26 cellular contexts compared by ENCODE assay signal in the genomic region with DNA sequence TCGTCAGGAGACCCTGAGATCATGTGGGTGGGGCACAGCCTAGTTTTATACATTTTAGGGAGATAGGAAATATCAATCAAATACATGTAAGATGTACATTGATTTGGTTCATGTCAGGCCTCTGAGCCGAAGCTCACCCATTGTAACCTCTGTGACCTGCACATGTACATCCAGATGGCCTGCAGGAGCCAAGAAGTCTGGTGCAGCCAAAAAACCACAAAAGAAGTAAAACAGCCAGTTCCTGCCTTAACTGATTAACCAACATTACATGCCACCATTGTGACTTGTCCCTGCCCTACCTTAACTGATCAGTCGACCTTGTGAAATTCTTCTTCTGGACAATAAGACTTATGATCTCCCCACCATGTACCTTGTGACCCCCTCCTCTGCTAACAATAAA. TPM values are rescaled to one million over a fixed set of nuclear protein-coding genes. Genes with fewer than 3 reads are reported as not detected.
DNase-seq lines count a peak whose midpoint lies in the region; ATAC-seq and TF ChIP-seq lines count a peak whose summit lies in the region.
"Had no signal": no experiment of that assay in that cellular context is flagged by ENCODE, and none has a peak within 500 bp of the region (broad histone marks: within the 10 kb centered on the region; RNA-seq: fewer than 3 reads in every experiment).

No MANE protein-coding gene starts in this region.

- no peak overlapping the region for H3K4me3 ChIP-seq in HCT116 (replicated peaks in 1 of 2; ENCODE audit: low read depth in 1 of 2, low read length in 2 of 2)
- H3K4me3 ChIP-seq: GM23338, HAP-1, MG63, Peyer's patch had no signal

- BruUV-seq in HCT116 (replicated peaks; lab: Mats Ljungman, UMichigan), result no TSS peak

- DNase-seq in A172 (ENCODE audit: low spot score) (peak; percentile 66), HCT116 (ENCODE audit: low read depth, low spot score) (no peak), RPMI7951 (ENCODE audit: low read depth) (peak; percentile 42), kidney tubule cell (ENCODE audit: low spot score) (peak; percentile 69), T-cell (no peak), NCI-H1092 (lab: John Stamatoyannopoulos, UW) (no peak), head of caudate nucleus (no peak)
- DNase-seq: DMS79 treated with DMSO at 0.1 percent for 48 hours, Kasumi-1, MG63, NCI-H1092 treated with DMSO at 0.1 percent for 48 hours, NCI-H146, NCI-H2029 treated with DMSO at 0.1 percent for 48 hours, NCI-H226, NCI-H510A treated with DMSO at 0.1 percent for 48 hours, NCI-H748 treated with DMSO at 0.1 percent for 48 hours, Peyer's patch, Right ventricle myocardium superior, T-helper 17 cell had no signal

- POLR2A ChIA-PET in HCT116 (lab: Charles Lee) (no interaction called here), T-cell (lab: Charles Lee) (no interaction called here)

- no peak for TF ChIP-seq RAD21 in HCT116 (IDR thresholded peaks at IDR 0.05; ENCODE audit: low read depth)

- no peaks in the 10 kb centered on the region for H3K9me3 ChIP-seq in HCT116 (ENCODE audit: control insufficient read depth in 1 of 2, insufficient read depth in 1 of 2, low read depth in 1 of 2, low read length in 2 of 2)
- H3K9me3 ChIP-seq: HAP-1, MG63, Peyer's patch had no signal

- H3K79me2 ChIP-seq in HCT116 (ENCODE audit: insufficient read depth, low read length), result no peaks in the 10 kb centered on the region

- TF ChIP-seq POLR2A in HCT116 (IDR thresholded peaks at IDR 0.05; ENCODE audit: borderline replicate concordance, extremely low read depth, insufficient read depth, insufficient read length), result no peak

- TF ChIP-seq CTCF in HCT116 (IDR thresholded peaks at IDR 0.05 in 2 of 3, conservative IDR thresholded peaks at IDR 0.05 in 1 of 3; ENCODE audit: borderline replicate concordance in 1 of 3, insufficient read depth in 1 of 3, low read depth in 2 of 3, low read length in 2 of 3), result no peak

- ATAC-seq in HCT116 (no peak), T-cell (replicated peaks in 1 of 4) (no peak), HG03159 (IDR thresholded peaks at IDR 0.05; ENCODE audit: unreplicated experiment) (no peak)
- ATAC-seq: GM23338, T-helper 17 cell had no signal

- H3K4me1 ChIP-seq in HCT116 (ENCODE audit: control insufficient read depth in 1 of 2, insufficient read depth in 2 of 2, low read length in 2 of 2), result peaks cover 9 to 25% of the 10 kb centered on the region in 2 experiments
- H3K4me1 ChIP-seq: Peyer's patch had no signal

- no peak overlapping the region for H3K27ac ChIP-seq in HCT116 (ENCODE audit: low read depth, low read length)
- H3K27ac ChIP-seq: 22Rv1, Peyer's patch had no signal

- H3K27ac Mint-ChIP-seq in T-cell, result no peak overlapping the region
- H3K27ac Mint-ChIP-seq: CD14-positive monocyte, GM23338, T-helper 17 cell had no signal

- no peaks in the 10 kb centered on the region for H3K9me2 ChIP-seq in HCT116 (ENCODE audit: insufficient read depth)

- peak overlapping the region; percentile 57; the same call in 1 of the 2 replicates for H3K4me2 ChIP-seq in HCT116 (ENCODE audit: low read length)
- H3K4me2 ChIP-seq: GM23338 had no signal

- no peaks in the 10 kb centered on the region for H3K27me3 Mint-ChIP-seq in T-cell
- H3K27me3 Mint-ChIP-seq: T-helper 17 cell had no signal

- RAD21 ChIA-PET in HCT116 (lab: Charles Lee; ENCODE audit: low non-redundant PET in 1 of 2, low total read pairs in 2 of 2, uncharacterized antibody in 2 of 2, unreplicated experiment in 2 of 2), result no interaction called here

- H3K9me3 Mint-ChIP-seq in T-cell, result no peaks in the 10 kb centered on the region

- H4K20me1 ChIP-seq in HCT116 (ENCODE audit: insufficient read depth), result no peaks in the 10 kb centered on the region

- H2AFZ ChIP-seq in HCT116 (ENCODE audit: low read depth, low read length, poor library complexity, severe bottlenecking), result no peak overlapping the region
- H2AFZ ChIP-seq: GM23338 had no signal

- no peaks in the 10 kb centered on the region for H3K36me3 Mint-ChIP-seq in T-cell
- H3K36me3 Mint-ChIP-seq: CD14-positive monocyte had no signal

- intact Hi-C loops in HCT116 (cut with micrococcal nuclease) (loop anchor here (10.0 kb wide), 1 partner anchor 58 kb away; a partner anchor contains a TSS), head of caudate nucleus (cut with DNase I) (no loop called here)

- no peaks in the 10 kb centered on the region for H3K36me3 ChIP-seq in HCT116 (ENCODE audit: control insufficient read depth in 1 of 2, insufficient read depth in 2 of 2, low read length in 2 of 2)
- H3K36me3 ChIP-seq: HAP-1, MG63, Peyer's patch had no signal

- CTCF ChIA-PET in HCT116 (lab: Charles Lee), result no interaction called here
- CTCF ChIA-PET in T-cell (lab: Charles Lee), result no interaction called here

- H3K4me1 Mint-ChIP-seq in T-cell, result peaks cover 0 to 14% (median 0%) of the 10 kb centered on the region in 3 donors

- no peaks in the 10 kb centered on the region for H3K27me3 ChIP-seq in HCT116 (ENCODE audit: insufficient read depth, low read length)
- H3K27me3 ChIP-seq: MG63, Peyer's patch had no signal

- H3K9ac ChIP-seq in HCT116 (ENCODE audit: low read length), result no peak overlapping the region

- no peak overlapping the region for H3K4me3 Mint-ChIP-seq in T-cell
- H3K4me3 Mint-ChIP-seq: CD14-positive monocyte, GM23338, T-helper 17 cell had no signal

TF ChIP-seq in HCT116, 20 proteins besides CTCF, POLR2A, EP300 and RAD21:
- peak; percentile 75; the same call in 1 of the 2 replicates for TF ChIP-seq CBX3 (IDR thresholded peaks at IDR 0.05; ENCODE audit: low read depth)
- no peak for TF ChIP-seq SRF (IDR thresholded peaks at IDR 0.05; ENCODE audit: low read depth)
TF ChIP-seq in HCT116: peak in this region for 1.

RNA-seq across cellular contexts. Expression of a gene that starts 16.0 kb away (rescaled TPM):
- total RNA-seq in A172 (2014; rRNA removed; shearing (Covaris generic)), result 0.67 TPM in 1 of 2 replicates, not detected in the other
- total RNA-seq in HCT116 (2021; ENCODE audit: unreplicated experiment), result 12.0 TPM
- 13.4 and 14.7 TPM in 2 replicates for polyA plus RNA-seq in HCT116 (2012)
- total RNA-seq in RPMI7951 (2014; rRNA removed; shearing (Covaris generic)), result 7.9 and 9.5 TPM in 2 replicates
- 10 to 100 TPM in 4 of 5 donors, 1 to 10 TPM in 1; 8.8 to 21.4 (median 16.6) TPM for total RNA-seq in T-cell
- total RNA-seq: G401, SK-MEL-5 had no signal

RNA-seq across cellular contexts. Expression of a gene that starts 16.2 kb away (rescaled TPM):
- total RNA-seq in A172 (2014; rRNA removed; shearing (Covaris generic)), result 0.88 and 2.8 TPM in 2 replicates
- total RNA-seq in HCT116 (2021; ENCODE audit: unreplicated experiment), result 2.0 TPM
- 0.94 and 1.2 TPM in 2 replicates for polyA plus RNA-seq in HCT116 (2012)
- total RNA-seq in RPMI7951 (2014; rRNA removed; shearing (Covaris generic)), result 9.7 and 18.1 TPM in 2 replicates
- 10 to 100 TPM in 4 of 5 donors, 1 to 10 TPM in 1; 9.2 to 14.6 (median 12.4) TPM for total RNA-seq in T-cell
- total RNA-seq: SK-MEL-5 had no signal

RNA-seq across cellular contexts. Expression of a gene that starts 34.3 kb away (rescaled TPM):
- 48.7 and 50.4 TPM in 2 replicates for total RNA-seq in A172 (2014; rRNA removed; shearing (Covaris generic))
- total RNA-seq in HCT116 (2021; ENCODE audit: unreplicated experiment) (2.1 TPM), T-cell (1 to 10 TPM in 3 of 5 donors, not detected in 2; 2.7 to 3.2 (median 2.7) TPM)
- polyA plus RNA-seq in HCT116 (2012), result 0.22 and 0.25 TPM in 2 replicates
- 1.4 TPM in 1 of 2 replicates, not detected in the other for total RNA-seq in RPMI7951 (2014; rRNA removed; shearing (Covaris generic))
- total RNA-seq: SK-MEL-5, T-helper 17 cell had no signal
- polyA plus RNA-seq: CD14-positive monocyte had no signal

Comparison
In these comparisons a context has a peak if more than half of its experiments do, and no peak if none do; other contexts are left out.
1. DNase-seq: peak in A172 (single experiment), RPMI7951 (single experiment) and kidney tubule cell (single experiment); none in HCT116 (single experiment), T-cell (0 of 34), NCI-H1092 (single experiment) and head of caudate nucleus (0 of 42).
2. RNA of a gene that starts 34.3 kb away (total RNA-seq): 48.7 to 50.4 TPM in A172; 2.7 to 3.2 TPM in T-cell, 2.1 TPM in HCT116 (single experiment) and 1.4 TPM in RPMI7951; every median in the first group is over 10 times any median in the second.